In genomic region chr4:75514131-75514948, GRCh38 we compare ENCODE assay signal across 8 cellular contexts. TPM values are rescaled to one million over a fixed set of nuclear protein-coding genes. Genes with fewer than 3 reads are reported as not detected.
A peak's percentile ranks its signal among the peaks of the same experiment; 100 is the strongest.
DNase-seq lines count a peak whose midpoint lies in the region; ATAC-seq and TF ChIP-seq lines count a peak whose summit lies in the region.

Gene RCHY1, minus strand, starts transcription at chr4:75514403. Its CDS starts 117 bp downstream, at chr4:75514286.
Gene THAP6, plus strand, starts transcription at chr4:75514473. Its CDS starts 980 bp downstream, at chr4:75515453.

- ATAC-seq in HG02763 (IDR thresholded peaks at IDR 0.05; ENCODE audit: unreplicated experiment) (peak; percentile 94), upper lobe of left lung (ENCODE audit: low FRiP score in 2 of 2) (peak; percentile 99)
- ATAC-seq in activated naive CD8-positive, alpha-beta T cell treated with anti-CD3 and anti-CD28 coated beads, Interleukin-2, amount 50 U/mL, for 24 hours, result peak; percentile 95

- TF ChIP-seq POLR2A in upper lobe of left lung (IDR thresholded peaks at IDR 0.05), result peak in 3 of 4 donors; percentile 62 to 93 (median 85)

- H3K36me3 ChIP-seq in upper lobe of left lung, result peaks cover 3 to 23% (median 8%) of the 10 kb centered on the region in 4 donors

- no peak within 1 kb of the TSS for H3K4me3 Mint-ChIP-seq in activated naive CD8-positive, alpha-beta T cell treated with anti-CD3 and anti-CD28 coated beads, Interleukin-2, amount 50 U/mL, for 24 hours

- peak within 1 kb of the TSS; percentile 94 to 99 (median 97) for H3K27ac ChIP-seq in upper lobe of left lung

- 0% methylated on average over 17 to 47 of the region's 61 CpGs for WGBS in upper lobe of left lung, 2 donors

- intact Hi-C loops in cardiac septum (cut with DNase I) (loop anchor here (10.0 kb wide), 2 partner anchors 210 to 580 kb away; partner anchors contain the start of genes PARM1 and USO1), posterior cingulate gyrus (cut with DNase I) (loop anchor here (5.0 kb wide), 1 partner anchor 208 kb away; the partner anchor contains the start of gene USO1)

- peak within 1 kb of the TSS; percentile 95 for H3K27ac Mint-ChIP-seq in activated naive CD8-positive, alpha-beta T cell treated with anti-CD3 and anti-CD28 coated beads, Interleukin-2, amount 50 U/mL, for 24 hours

- peaks cover 39 to 54% (median 45%) of the 10 kb centered on the region in 4 donors for H3K4me1 ChIP-seq in upper lobe of left lung

- TF ChIP-seq CTCF in GM12873 (IDR thresholded peaks at IDR 0.05; ENCODE audit: insufficient read depth, low read depth, low read length, missing control alignments) (peak; percentile 6), upper lobe of left lung (IDR thresholded peaks at IDR 0.05) (peak in 3 of 6 experiments; percentile 32 to 54 (median 33))

- peak in 1 of 4 donors; percentile 48 for TF ChIP-seq EP300 in upper lobe of left lung (IDR thresholded peaks at IDR 0.05)

- peak; percentile 80 for DNase-seq in NCI-H1417 treated with DMSO at 0.1 percent for 48 hours (lab: John Stamatoyannopoulos, UW)
- peak; percentile 95 for DNase-seq in SW480 (ENCODE audit: low spot score)
- peak; percentile 95 for DNase-seq in activated naive CD8-positive, alpha-beta T cell treated with anti-CD3 and anti-CD28 coated beads, Interleukin-2, amount 50 U/mL, for 24 hours
- DNase-seq in cardiac septum (ENCODE audit: low spot score), result peak; percentile 99
- DNase-seq in posterior cingulate gyrus, result peak; percentile 94 to 99 (median 96)
- DNase-seq in upper lobe of left lung, result peak; percentile 95 to 97

- H3K36me3 Mint-ChIP-seq in activated naive CD8-positive, alpha-beta T cell treated with anti-CD3 and anti-CD28 coated beads, Interleukin-2, amount 50 U/mL, for 24 hours (ENCODE audit: low read depth), result peaks cover 35% of the 10 kb centered on the region

- no peaks in the 10 kb centered on the region for H3K27me3 ChIP-seq in upper lobe of left lung

- no peaks in the 10 kb centered on the region for H3K9me3 ChIP-seq in upper lobe of left lung

- H3K4me1 Mint-ChIP-seq in activated naive CD8-positive, alpha-beta T cell treated with anti-CD3 and anti-CD28 coated beads, Interleukin-2, amount 50 U/mL, for 24 hours, result peaks cover 43% of the 10 kb centered on the region

- H3K9me3 Mint-ChIP-seq in activated naive CD8-positive, alpha-beta T cell treated with anti-CD3 and anti-CD28 coated beads, Interleukin-2, amount 50 U/mL, for 24 hours, result peaks cover 7% of the 10 kb centered on the region

- peak within 1 kb of the TSS; percentile 63 to 80 (median 76) for H3K4me3 ChIP-seq in upper lobe of left lung

- no peaks in the 10 kb centered on the region for H3K27me3 Mint-ChIP-seq in activated naive CD8-positive, alpha-beta T cell treated with anti-CD3 and anti-CD28 coated beads, Interleukin-2, amount 50 U/mL, for 24 hours

RNA-seq across cellular contexts. Expression of gene RCHY1, which starts in this region (rescaled TPM):
- total RNA-seq in cardiac septum, result 43.4 TPM
- total RNA-seq in upper lobe of left lung, result 10 to 100 TPM in 5 of 6 donors, 1 to 10 TPM in 1; 4.1 to 39.5 (median 26.1) TPM

RNA-seq across cellular contexts. Expression of gene THAP6, which starts in this region (rescaled TPM):
- total RNA-seq in cardiac septum (22.6 TPM), upper lobe of left lung (10 to 100 TPM; 10.8 to 46.1 (median 15.1) TPM)

Comparison
In these comparisons a context has a peak if more than half of its experiments do, and no peak if none do; other contexts are left out.
1. Peak in every context shown above with its lines: DNase-seq, ATAC-seq, H3K4me3 ChIP-seq and H3K27ac ChIP-seq.